Comparison of ENCODE assay signal across 11 cellular contexts in the genomic region with DNA sequence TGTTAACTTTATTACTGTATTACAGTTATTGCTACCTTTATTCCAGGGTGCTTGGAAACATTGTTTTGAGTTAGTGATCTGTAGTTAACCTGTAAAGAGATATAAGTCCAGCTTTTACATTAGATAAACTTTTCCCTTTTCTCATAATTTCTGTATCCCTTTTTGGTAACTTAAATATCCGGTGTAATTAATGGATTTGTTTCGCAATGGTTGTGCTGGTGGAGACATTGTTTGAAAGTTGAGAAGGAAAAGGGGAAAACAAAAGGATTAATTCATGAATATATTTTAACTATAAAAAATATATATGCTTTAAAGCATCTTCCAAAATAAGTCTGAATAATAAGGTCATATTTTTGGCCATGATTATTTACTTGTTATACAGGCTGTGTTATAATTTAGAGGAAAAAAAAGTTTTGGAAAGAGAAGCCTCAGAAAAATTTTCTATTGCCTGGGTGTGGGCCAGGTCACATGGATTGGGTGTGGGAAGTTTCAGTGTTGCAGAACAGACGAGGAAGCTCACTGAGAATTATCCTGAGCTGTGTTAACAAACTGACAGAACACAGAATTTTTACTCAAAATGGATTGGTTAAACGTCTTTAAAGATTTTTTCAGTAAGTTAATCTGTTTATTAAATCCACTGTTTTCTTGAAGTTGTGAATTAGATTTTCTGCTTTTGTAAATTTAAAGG. TPM values are rescaled to one million over a fixed set of nuclear protein-coding genes. Genes with fewer than 3 reads are reported as not detected.
DNase-seq lines count a peak whose midpoint lies in the region; ATAC-seq, FAIRE-seq and TF ChIP-seq lines count a peak whose summit lies in the region.
"Had no signal": no experiment of that assay in that cellular context is flagged by ENCODE, and none has a peak within 500 bp of the region (broad histone marks: within the 10 kb centered on the region; RNA-seq: fewer than 3 reads in every experiment).

No MANE protein-coding gene starts in this region.

- H2AFZ ChIP-seq in neuronal stem cell (ENCODE audit: low read length) = no peak overlapping the region

- H3K27me3 ChIP-seq in small intestine (ENCODE audit: control insufficient read depth in 2 of 2, insufficient read depth in 2 of 2, low read length in 2 of 2) = no peaks in the 10 kb centered on the region
- H3K27me3 ChIP-seq in neuronal stem cell (ENCODE audit: control insufficient read depth in 3 of 3, insufficient read depth in 3 of 3, low read depth in 1 of 3, low read length in 3 of 3) = no peaks in the 10 kb centered on the region

- no peak overlapping the region for H3K23ac ChIP-seq in neuronal stem cell (ENCODE audit: low read depth, low read length, poor library complexity)

- no peak overlapping the region for H2BK15ac ChIP-seq in neuronal stem cell (ENCODE audit: low read length)

- no peak overlapping the region for H4K8ac ChIP-seq in neuronal stem cell (ENCODE audit: low read depth, low read length)

- H3K18ac ChIP-seq in neuronal stem cell (ENCODE audit: low read length) = no peak overlapping the region

- DNase-seq in HPDE6-E6E7 (ENCODE audit: extremely low spot score) (peak; percentile 16), choroid plexus epithelial cell (ENCODE audit: low read depth) (peak; percentile 67), kidney (no peak), small intestine (peak; percentile 58), neuronal stem cell (ENCODE audit: low spot score) (no peak), NCI-H2029 (lab: John Stamatoyannopoulos, UW) (no peak)
- DNase-seq: activated CD8-positive, alpha-beta memory T cell treated with anti-CD3 and anti-CD28 coated beads, Interleukin-2, amount 50 U/mL, for 48 hours; DMS79 treated with DMSO at 0.1 percent for 48 hours; glutamatergic neuron had no signal

- H3K79me1 ChIP-seq in neuronal stem cell (ENCODE audit: low read depth, low read length) = no peaks in the 10 kb centered on the region

- H3K4me3 ChIP-seq in choroid plexus epithelial cell (ENCODE audit: low read depth, low read length) (no peak overlapping the region), kidney (ENCODE audit: low read length in 2 of 2) (no peak overlapping the region), small intestine (ENCODE audit: low read depth in 1 of 2, low read length in 2 of 2) (no peak overlapping the region), neuronal stem cell (ENCODE audit: low read length in 2 of 2) (no peak overlapping the region)

- H3K9ac ChIP-seq in kidney (ENCODE audit: low read length in 2 of 2) = no peak overlapping the region
- H3K9ac ChIP-seq in neuronal stem cell (ENCODE audit: low read depth, low read length, poor library complexity) = no peak overlapping the region

- no peak overlapping the region for H2BK120ac ChIP-seq in neuronal stem cell (ENCODE audit: low read depth, low read length)

- H3K27ac ChIP-seq in kidney (ENCODE audit: low read depth in 2 of 2, low read length in 2 of 2) = no peak overlapping the region
- no peak overlapping the region for H3K27ac ChIP-seq in small intestine (ENCODE audit: low read depth in 1 of 2, low read length in 1 of 2)
- H3K27ac ChIP-seq in neuronal stem cell (replicated peaks; ENCODE audit: low read length) = no peak overlapping the region

- H3K14ac ChIP-seq in neuronal stem cell (ENCODE audit: low read length) = no peak overlapping the region

- H2AK5ac ChIP-seq in neuronal stem cell (ENCODE audit: low read depth, low read length) = no peak overlapping the region

- no peak overlapping the region for H3K4ac ChIP-seq in neuronal stem cell (ENCODE audit: low read length)

- no peaks in the 10 kb centered on the region for H3K9me3 ChIP-seq in kidney (ENCODE audit: control insufficient read depth in 1 of 2, low read length in 2 of 2)
- H3K9me3 ChIP-seq in small intestine (ENCODE audit: control insufficient read depth, low read depth) = no peaks in the 10 kb centered on the region
- H3K9me3 ChIP-seq in neuronal stem cell (replicated peaks in 1 of 2; ENCODE audit: control insufficient read depth in 2 of 2, insufficient read depth in 1 of 2, low read depth in 1 of 2, low read length in 2 of 2) = peaks cover 0 to 3% of the 10 kb centered on the region in 2 donors

- no peak overlapping the region for H2BK12ac ChIP-seq in neuronal stem cell (ENCODE audit: low read length)

- TF ChIP-seq CTCF in choroid plexus epithelial cell (conservative IDR thresholded peaks at IDR 0.05; ENCODE audit: low read depth, low read length) = no peak
- TF ChIP-seq CTCF in kidney (IDR thresholded peaks at IDR 0.05; ENCODE audit: borderline replicate concordance, extremely low read depth, insufficient read depth) = no peak

- WGBS in small intestine, 3 donors = 26 to 35% (median 28%) methylated on average over 4 of the region's 4 CpGs
- no CpG with 5 or more reads among the region's 4 CpGs for WGBS in neuronal stem cell (ENCODE audit: extremely low coverage in 2 of 2, insufficient read length in 2 of 2, insufficient replicate concordance in 1 of 2), 2 donors

- H3K4me1 ChIP-seq in kidney (ENCODE audit: control insufficient read depth in 1 of 2, insufficient read depth in 1 of 2, low read depth in 1 of 2, low read length in 2 of 2) = no peaks in the 10 kb centered on the region
- no peaks in the 10 kb centered on the region for H3K4me1 ChIP-seq in small intestine (ENCODE audit: control insufficient read depth in 2 of 2, insufficient read depth in 1 of 2, low read depth in 1 of 2, low read length in 1 of 2)
- no peaks in the 10 kb centered on the region for H3K4me1 ChIP-seq in neuronal stem cell (ENCODE audit: control insufficient read depth in 2 of 2, insufficient read depth in 1 of 2, low read depth in 1 of 2, low read length in 2 of 2)

- FAIRE-seq in kidney (lab: Jason Lieb, UNC) = peak; percentile 80
- FAIRE-seq in small intestine (lab: Jason Lieb, UNC) = peak; percentile 74

- no peak for ATAC-seq in HG03442 (IDR thresholded peaks at IDR 0.05; ENCODE audit: unreplicated experiment)
- ATAC-seq in GM21381 (IDR thresholded peaks at IDR 0.05; ENCODE audit: unreplicated experiment) = no peak

- H3K36me3 ChIP-seq in kidney (ENCODE audit: control insufficient read depth in 1 of 2, insufficient read depth in 2 of 2, low read length in 2 of 2) (peaks cover 0 to 4% of the 10 kb centered on the region in 2 donors), small intestine (ENCODE audit: control insufficient read depth in 2 of 2, insufficient read depth in 2 of 2, low read length in 2 of 2) (no peaks in the 10 kb centered on the region), neuronal stem cell (replicated peaks in 1 of 2; ENCODE audit: control insufficient read depth in 2 of 2, insufficient read depth in 2 of 2, low read length in 2 of 2) (peaks cover 3 to 32% of the 10 kb centered on the region in 2 donors)

- no peak overlapping the region for H4K91ac ChIP-seq in neuronal stem cell (ENCODE audit: low read depth, low read length, poor library complexity)

- intact Hi-C loops in kidney (cut with DNase I) = no loop called here

- no peak overlapping the region for H2BK5ac ChIP-seq in neuronal stem cell (ENCODE audit: low read length)

- no peak overlapping the region for H3K4me2 ChIP-seq in neuronal stem cell (ENCODE audit: insufficient read depth, low read length, poor library complexity, severe bottlenecking)

RNA-seq across cellular contexts. Expression of a gene that starts 27.7 kb away (rescaled TPM):
- total RNA-seq in kidney = 0.79 TPM
- polyA plus RNA-seq in kidney (ENCODE audit: insufficient read depth, low read depth, low replicate concordance) (not detected), small intestine (under 1 TPM; 0.67 to 0.81 (median 0.78) TPM)
- 0.21 TPM for polyA plus RNA-seq in neuronal stem cell (2013, experiment 1 of 2)
- 0.25 TPM for polyA plus RNA-seq in neuronal stem cell (2013, experiment 2 of 2)

Comparison
In these comparisons a context has a peak if more than half of its experiments do, and no peak if none do; other contexts are left out.
1. DNase-seq: peak in HPDE6-E6E7 (single experiment), choroid plexus epithelial cell (single experiment) and small intestine (single experiment); none in kidney (single experiment), neuronal stem cell (single experiment) and NCI-H2029 (single experiment).